In the genomic region with DNA sequence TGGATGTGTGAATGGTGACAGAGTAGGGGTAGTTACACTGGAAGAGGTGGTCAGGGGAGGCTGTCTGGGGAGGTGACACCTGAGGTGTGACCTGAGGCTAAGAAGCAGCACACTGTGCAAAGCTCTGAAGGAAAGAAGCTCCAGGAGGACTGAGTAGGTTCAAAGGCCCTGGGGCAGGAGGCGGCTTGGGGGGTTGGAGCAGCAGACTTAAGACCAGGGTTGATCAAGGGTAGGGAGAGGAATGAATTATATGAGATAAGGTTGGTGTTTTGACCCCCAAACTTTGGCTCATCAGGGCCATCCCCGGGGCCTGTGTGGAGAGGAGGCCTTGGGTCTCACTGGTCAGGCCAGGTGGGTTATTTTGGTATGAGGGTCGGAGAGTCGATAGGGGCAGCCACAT, we compare ENCODE assay signal across 24 cellular contexts.
A peak's percentile ranks its signal among the peaks of the same experiment; 100 is the strongest.
DNase-seq lines count a peak whose midpoint lies in the region; ATAC-seq, FAIRE-seq and TF ChIP-seq lines count a peak whose summit lies in the region.
"Had no signal": no experiment of that assay in that cellular context is flagged by ENCODE, and none has a peak within 500 bp of the region (broad histone marks: within the 10 kb centered on the region; RNA-seq: fewer than 3 reads in every experiment).

No MANE protein-coding gene starts in this region.

- peaks cover 52% of the 10 kb centered on the region for H3K4me1 Mint-ChIP-seq in nephron progenitor cell
- H3K4me1 Mint-ChIP-seq: IgD-negative memory B cell had no signal

- TF ChIP-seq CTCF in nephron progenitor cell (IDR thresholded peaks at IDR 0.05) = no peak
- TF ChIP-seq CTCF in suprapubic skin (IDR thresholded peaks at IDR 0.05) = no peak

- WGBS in suprapubic skin = 91% methylated on average over 4 of the region's 4 CpGs

- H3K4me3 ChIP-seq in suprapubic skin = no peak overlapping the region
- H3K4me3 ChIP-seq: SJSA1 had no signal

- H3K4me1 ChIP-seq in suprapubic skin = peaks cover 5% of the 10 kb centered on the region
- H3K4me1 ChIP-seq: SJSA1 had no signal

- no peak for ATAC-seq in activated CD4-positive, CD25-positive, alpha-beta regulatory T cell treated with anti-CD3 and anti-CD28 coated beads, Interleukin-2, amount 50 U/mL, for 24 hours
- ATAC-seq in GM21786 (IDR thresholded peaks at IDR 0.05; ENCODE audit: unreplicated experiment) = no peak
- ATAC-seq: CD8-positive, alpha-beta T cell; Right ventricle myocardium inferior had no signal

- no peak overlapping the region for H3K27ac ChIP-seq in suprapubic skin
- H3K27ac ChIP-seq: SJSA1 had no signal

- H3K9me3 Mint-ChIP-seq in nephron progenitor cell = no peaks in the 10 kb centered on the region
- H3K9me3 Mint-ChIP-seq: CD8-positive, alpha-beta T cell; HFFc6 had no signal

- H3K27ac Mint-ChIP-seq in nephron progenitor cell = peak overlapping the region; percentile 70
- H3K27ac Mint-ChIP-seq: CD8-positive, alpha-beta T cell; HFFc6; IgD-negative memory B cell had no signal

- peaks cover 49% of the 10 kb centered on the region for H3K27me3 Mint-ChIP-seq in nephron progenitor cell (ENCODE audit: low read depth, poor library complexity)

- H3K27me3 ChIP-seq in suprapubic skin = peaks cover 26% of the 10 kb centered on the region
- H3K27me3 ChIP-seq: SJSA1 had no signal

- no peak for TF ChIP-seq POLR2A in suprapubic skin (IDR thresholded peaks at IDR 0.05)

- no peaks in the 10 kb centered on the region for H3K9me3 ChIP-seq in suprapubic skin
- H3K9me3 ChIP-seq: SJSA1 had no signal

- no peak for TF ChIP-seq EP300 in suprapubic skin (IDR thresholded peaks at IDR 0.05)

- DNase-seq in activated CD4-positive, CD25-positive, alpha-beta regulatory T cell treated with anti-CD3 and anti-CD28 coated beads, Interleukin-2, amount 50 U/mL, for 72 hours = peak; percentile 15
- DNase-seq in dedifferentiated amniotic fluid mesenchymal stem cell (ENCODE audit: extremely low spot score) (peak; percentile 7), nephron progenitor cell (no peak), suprapubic skin (ENCODE audit: low spot score in 2 of 2) (peak; percentile 16 to 56), HTR-8/SVneo (ENCODE audit: insufficient read length, low spot score) (no peak), cerebellar nuclear complex (lab: John Stamatoyannopoulos, UW) (no peak)
- DNase-seq: AML-193; C1 segment of cervical spinal cord; CD8-positive, alpha-beta T cell; DMS153; GDM1; HFFc6; NCI-H1105; NCI-H146; NCI-H2029; NCI-H2171 treated with DMSO at 0.1 percent for 48 hours; NCI-H446; NCI-H526 had no signal

- no peak overlapping the region for H3K4me3 Mint-ChIP-seq in nephron progenitor cell
- H3K4me3 Mint-ChIP-seq: CD8-positive, alpha-beta T cell; HFFc6; IgD-negative memory B cell had no signal

- no peak for FAIRE-seq in HTR-8/SVneo (lab: Jason Lieb, UNC)
- FAIRE-seq: RCC 7860 had no signal

- no peaks in the 10 kb centered on the region for H3K36me3 Mint-ChIP-seq in nephron progenitor cell (ENCODE audit: low read depth)
- H3K36me3 Mint-ChIP-seq: CD8-positive, alpha-beta T cell; IgD-negative memory B cell had no signal

- H3K36me3 ChIP-seq in suprapubic skin = no peaks in the 10 kb centered on the region
- H3K36me3 ChIP-seq: SJSA1 had no signal

Comparison
In these comparisons a context has a peak if more than half of its experiments do, and no peak if none do; other contexts are left out.
1. DNase-seq: peak in activated CD4-positive, CD25-positive, alpha-beta regulatory T cell treated with anti-CD3 and anti-CD28 coated beads, Interleukin-2, amount 50 U/mL, for 72 hours (single experiment), dedifferentiated amniotic fluid mesenchymal stem cell (single experiment) and suprapubic skin (2 of 2); none in nephron progenitor cell (single experiment), HTR-8/SVneo (single experiment) and cerebellar nuclear complex (0 of 2).